Comparison of ENCODE assay signal across 28 cellular contexts in the genomic region with DNA sequence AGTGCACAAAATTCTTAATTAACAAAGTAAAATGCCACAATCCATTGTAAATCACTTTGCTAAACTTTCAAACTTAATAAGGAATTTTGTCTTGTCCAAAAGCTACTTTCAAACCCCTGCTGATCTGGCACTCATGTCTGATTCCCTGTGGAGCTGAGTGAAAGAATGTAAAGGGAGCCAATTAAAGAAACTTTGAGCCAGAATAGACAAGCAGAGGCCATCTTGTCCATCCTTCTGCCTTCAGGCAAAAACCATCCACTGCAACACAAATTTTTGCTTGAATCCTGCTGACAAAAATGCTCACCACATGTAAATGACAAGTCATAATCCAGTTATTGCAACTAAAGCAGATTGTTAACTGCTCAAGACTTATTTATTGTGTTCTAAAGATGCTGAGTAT.
"Had no signal": no experiment of that assay in that cellular context is flagged by ENCODE, and none has a peak within 500 bp of the region (broad histone marks: within the 10 kb centered on the region; RNA-seq: fewer than 3 reads in every experiment).

No MANE protein-coding gene starts in this region.

- H3K27me3 ChIP-seq: breast epithelium, SJSA1 had no signal

- DNase-seq: activated B cell treated with CpG ODN at 0.5 μM for 24 hours; activated CD4-positive, alpha-beta T cell treated with anti-CD3 and anti-CD28 coated beads for 1 hour; activated CD4-positive, alpha-beta T cell treated with anti-CD3 and anti-CD28 coated beads, Interleukin-2, amount 10 ng/mL, durations not matched to agents 24 days and 14 days; activated CD4-positive, alpha-beta T cell treated with anti-CD3 and anti-CD28 coated beads, Interleukin-2, amount 50 U/mL, for 48 hours; activated CD8-positive, alpha-beta memory T cell treated with anti-CD3 and anti-CD28 coated beads, Interleukin-2, amount 10 ng/mL, durations not matched to agents 7 days and 5 days; activated effector memory CD4-positive, alpha-beta T cell treated with Interleukin-2 at 50 U/mL for 16 hours; activated naive CD4-positive, alpha-beta T cell; activated T-cell treated with anti-CD3 and anti-CD28 coated beads, Interleukin-2, amount 50 U/mL, for 24 hours; aorta; NCI-H1092; NCI-H1417; NCI-H2029; NCI-H2107; NCI-H2171 treated with DMSO at 0.1 percent for 48 hours; NCI-H226; NCI-H526; NCI-H774; NK-92 treated with Interleukin-12 subunit alpha and Interleukin-12 subunit beta, amount 100 ng/mL, for 24 hours; OCI-M1; Right ventricle myocardium superior had no signal

- H3K36me3 Mint-ChIP-seq: activated CD8-positive, alpha-beta memory T cell treated with anti-CD3 and anti-CD28 coated beads, Interleukin-2, amount 10 ng/mL, durations not matched to agents 7 days and 5 days had no signal

- H3K9me3 Mint-ChIP-seq: activated B cell treated with CpG ODN at 0.5 μM for 24 hours; activated CD4-positive, alpha-beta T cell treated with anti-CD3 and anti-CD28 coated beads, Interleukin-2, amount 10 ng/mL, durations not matched to agents 24 days and 14 days; activated naive CD4-positive, alpha-beta T cell treated with anti-CD3 and anti-CD28 coated beads, Interleukin-2, amount 50 U/mL, for 24 hours; activated T-cell treated with anti-CD3 and anti-CD28 coated beads, Interleukin-2, amount 50 U/mL, for 24 hours; activated T-helper 1 cell treated with anti-CD3 and anti-CD28 coated beads, Interleukin-12 subunit alpha, Interleukin-12 subunit beta, Interleukin-2, Interleukin-4 antibody, amounts not matched to agents 30 ng/mL and 10 ng/mL and 1 ng/mL, durations not matched to agents 14 hours and 24 hours and 36 hours; central memory CD8-positive, alpha-beta T cell; T-helper 1 cell treated with Interleukin-12 subunit alpha and Interleukin-12 subunit beta and Interleukin-4 antibody, amounts not matched to agents 30 μg/mL and 1 μg/mL, for 36 hours had no signal

- H3K27me3 Mint-ChIP-seq: activated B cell treated with CpG ODN at 0.5 μM for 24 hours; activated CD4-positive, alpha-beta T cell treated with anti-CD3 and anti-CD28 coated beads, Interleukin-2, amount 10 ng/mL, durations not matched to agents 24 days and 14 days; activated CD8-positive, alpha-beta memory T cell treated with anti-CD3 and anti-CD28 coated beads, Interleukin-2, amount 10 ng/mL, durations not matched to agents 7 days and 5 days; activated naive CD4-positive, alpha-beta T cell treated with anti-CD3 and anti-CD28 coated beads, Interleukin-2, amount 50 U/mL, for 24 hours; activated T-cell treated with anti-CD3 and anti-CD28 coated beads, Interleukin-2, amount 50 U/mL, for 24 hours; central memory CD8-positive, alpha-beta T cell had no signal

- ATAC-seq: activated CD8-positive, alpha-beta memory T cell treated with anti-CD3 and anti-CD28 coated beads, Interleukin-2, amount 10 ng/mL, durations not matched to agents 7 days and 5 days; Panc1 had no signal

- H3K4me1 ChIP-seq: breast epithelium, SJSA1 had no signal

- H3K27ac Mint-ChIP-seq: activated B cell treated with CpG ODN at 0.5 μM for 24 hours; activated CD4-positive, alpha-beta T cell treated with anti-CD3 and anti-CD28 coated beads, Interleukin-2, amount 10 ng/mL, durations not matched to agents 24 days and 14 days; activated CD8-positive, alpha-beta memory T cell treated with anti-CD3 and anti-CD28 coated beads, Interleukin-2, amount 10 ng/mL, durations not matched to agents 7 days and 5 days; activated naive CD4-positive, alpha-beta T cell treated with anti-CD3 and anti-CD28 coated beads, Interleukin-2, amount 50 U/mL, for 24 hours; activated T-cell treated with anti-CD3 and anti-CD28 coated beads, Interleukin-2, amount 50 U/mL, for 24 hours; activated T-helper 1 cell treated with anti-CD3 and anti-CD28 coated beads, Interleukin-12 subunit alpha, Interleukin-12 subunit beta, Interleukin-2, Interleukin-4 antibody, amounts not matched to agents 30 ng/mL and 10 ng/mL and 1 ng/mL, durations not matched to agents 14 hours and 24 hours and 36 hours; T-helper 1 cell treated with Interleukin-12 subunit alpha and Interleukin-12 subunit beta and Interleukin-4 antibody, amounts not matched to agents 30 μg/mL and 1 μg/mL, for 36 hours had no signal

- H3K4me3 Mint-ChIP-seq: activated B cell treated with CpG ODN at 0.5 μM for 24 hours; activated CD4-positive, alpha-beta T cell treated with anti-CD3 and anti-CD28 coated beads, Interleukin-2, amount 10 ng/mL, durations not matched to agents 24 days and 14 days; activated CD8-positive, alpha-beta memory T cell treated with anti-CD3 and anti-CD28 coated beads, Interleukin-2, amount 10 ng/mL, durations not matched to agents 7 days and 5 days; activated naive CD4-positive, alpha-beta T cell treated with anti-CD3 and anti-CD28 coated beads, Interleukin-2, amount 50 U/mL, for 24 hours; activated T-cell treated with anti-CD3 and anti-CD28 coated beads, Interleukin-2, amount 50 U/mL, for 24 hours; activated T-helper 1 cell treated with anti-CD3 and anti-CD28 coated beads, Interleukin-12 subunit alpha, Interleukin-12 subunit beta, Interleukin-2, Interleukin-4 antibody, amounts not matched to agents 30 ng/mL and 10 ng/mL and 1 ng/mL, durations not matched to agents 14 hours and 24 hours and 36 hours; central memory CD8-positive, alpha-beta T cell; T-helper 1 cell treated with Interleukin-12 subunit alpha and Interleukin-12 subunit beta and Interleukin-4 antibody, amounts not matched to agents 30 μg/mL and 1 μg/mL, for 36 hours had no signal

- H3K9me3 ChIP-seq: breast epithelium, SJSA1 had no signal

- H3K4me1 Mint-ChIP-seq: activated B cell treated with CpG ODN at 0.5 μM for 24 hours; activated CD4-positive, alpha-beta T cell treated with anti-CD3 and anti-CD28 coated beads, Interleukin-2, amount 10 ng/mL, durations not matched to agents 24 days and 14 days; activated CD8-positive, alpha-beta memory T cell treated with anti-CD3 and anti-CD28 coated beads, Interleukin-2, amount 10 ng/mL, durations not matched to agents 7 days and 5 days; activated naive CD4-positive, alpha-beta T cell treated with anti-CD3 and anti-CD28 coated beads, Interleukin-2, amount 50 U/mL, for 24 hours; central memory CD8-positive, alpha-beta T cell had no signal

- H3K4me3 ChIP-seq: breast epithelium, SJSA1 had no signal

- H3K27ac ChIP-seq: breast epithelium, RWPE1, SJSA1 had no signal

- H3K36me3 ChIP-seq: breast epithelium, SJSA1 had no signal
